ENCODE assay signal across 8 cellular contexts in the genomic region with DNA sequence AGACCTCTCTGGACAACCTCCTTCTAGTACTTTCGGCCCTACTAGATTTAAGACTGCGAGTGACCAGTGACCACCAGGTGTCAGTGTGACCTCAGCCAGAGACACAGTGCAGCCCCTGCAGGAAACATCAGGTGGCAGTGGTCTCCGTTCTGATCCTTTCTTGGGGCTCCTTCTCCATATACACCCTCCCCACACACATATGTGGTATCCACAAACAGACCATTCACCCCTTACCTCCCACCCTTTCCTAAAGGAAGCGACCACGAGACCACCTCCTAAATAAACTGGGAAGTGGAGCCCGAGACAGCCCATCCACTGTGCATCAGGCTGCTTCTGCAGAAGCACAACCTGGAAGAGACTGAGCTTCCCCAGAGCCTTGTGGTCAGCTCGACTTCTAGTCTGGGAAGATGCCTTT. TPM values are rescaled to one million over a fixed set of nuclear protein-coding genes. Genes with fewer than 3 reads are reported as not detected.
DNase-seq lines count a peak whose midpoint lies in the region; ATAC-seq and TF ChIP-seq lines count a peak whose summit lies in the region.

No MANE protein-coding gene starts in this region.

- peak; percentile 95 for TF ChIP-seq CTCF in GM20000 (IDR thresholded peaks at IDR 0.05; ENCODE audit: extremely low read depth, missing control alignments)

- ATAC-seq in GM19395 (IDR thresholded peaks at IDR 0.05; ENCODE audit: unreplicated experiment), result no peak

- DNase-seq in AML-193 (lab: John Stamatoyannopoulos, UW) (peak; percentile 70 to 72), GM20000 (ENCODE audit: low spot score) (peak; percentile 90), NCI-H82 treated with DMSO at 0.1 percent for 48 hours (lab: John Stamatoyannopoulos, UW; ENCODE audit: unreplicated experiment) (peak; percentile 22), epidermal melanocyte (ENCODE audit: insufficient read length, low spot score) (peak; percentile 52), myocyte (ENCODE audit: low read depth) (peak; percentile 68)
- peak; percentile 36 to 38 for DNase-seq in activated CD8-positive, alpha-beta memory T cell treated with anti-CD3 and anti-CD28 coated beads for 4 hours (ENCODE audit: low read depth in 2 of 2)
- peak; percentile 30 to 36 for DNase-seq in stimulated activated CD8-positive, alpha-beta memory T cell treated with anti-CD3 and anti-CD28 coated beads, Interleukin-7, amount 100 ng/mL, for 4 hours (ENCODE audit: low read depth in 2 of 2)

RNA-seq across cellular contexts. Expression of gene CYP2D6, which starts 38.5 kb away (rescaled TPM):
- total RNA-seq in myocyte, result not detected in 2 replicates
- 0.64 TPM for polyA plus RNA-seq in myocyte (2012)

Comparison
In these comparisons a context has a peak if more than half of its experiments do, and no peak if none do; other contexts are left out.
1. DNase-seq: peak in every context shown above with its lines; median percentile 90 in GM20000; 71 in AML-193; 68 in myocyte; 52 in epidermal melanocyte; 37 in activated CD8-positive, alpha-beta memory T cell treated with anti-CD3 and anti-CD28 coated beads for 4 hours; 33 in stimulated activated CD8-positive, alpha-beta memory T cell treated with anti-CD3 and anti-CD28 coated beads, Interleukin-7, amount 100 ng/mL, for 4 hours; 22 in NCI-H82 treated with DMSO at 0.1 percent for 48 hours.